9 cellular contexts compared by ENCODE assay signal in genomic region chr7:80699030-80699638, GRCh38.
DNase-seq lines count a peak whose midpoint lies in the region; ATAC-seq and TF ChIP-seq lines count a peak whose summit lies in the region.
"Had no signal": no experiment of that assay in that cellular context is flagged by ENCODE, and none has a peak within 500 bp of the region (broad histone marks: within the 10 kb centered on the region; RNA-seq: fewer than 3 reads in every experiment).

No MANE protein-coding gene starts in this region.

- intact Hi-C loops in adrenal gland (cut with DNase I) (loop anchor here in 1 of 2 donors (5.0 kb wide), 2 partner anchors 758 to 773 kb away; no protein-coding TSS in a partner anchor), tibial artery (cut with DNase I; ENCODE audit: low total_unique reads) (loop anchor here (2.0 kb wide), 1 partner anchor 772 kb away; no protein-coding TSS in a partner anchor)

- TF ChIP-seq CTCF in GM13977 (IDR thresholded peaks at IDR 0.05; ENCODE audit: extremely low read depth, insufficient read depth, missing control alignments) (peak; percentile 58), adrenal gland (IDR thresholded peaks at IDR 0.05) (peak; percentile 51 to 84 (median 76)), tibial artery (IDR thresholded peaks at IDR 0.05) (peak; percentile 58 to 85)

- peak; percentile 71 for ATAC-seq in HG02938 (IDR thresholded peaks at IDR 0.05; ENCODE audit: unreplicated experiment)

- peaks cover 0 to 6% (median 0%) of the 10 kb centered on the region in 6 donors for H3K9me3 Mint-ChIP-seq in immature natural killer cell
- H3K9me3 Mint-ChIP-seq: stimulated activated naive CD8-positive, alpha-beta T cell treated with anti-CD3 and anti-CD28 coated beads, Interleukin-15, Interleukin-2, amounts not matched to agents 100 ng/mL and 50 ng/mL, for 24 hours had no signal

- H3K4me1 ChIP-seq in adrenal gland (replicated peaks in 1 of 2) (no peaks in the 10 kb centered on the region), tibial artery (peaks cover 0 to 11% (median 2%) of the 10 kb centered on the region in 4 donors)

- H3K27me3 ChIP-seq in adrenal gland (peaks cover 4% of the 10 kb centered on the region), tibial artery (no peaks in the 10 kb centered on the region)

- H3K9me3 ChIP-seq in adrenal gland (replicated peaks in 1 of 3) (no peaks in the 10 kb centered on the region), tibial artery (peaks cover 0 to 4% (median 0%) of the 10 kb centered on the region in 3 donors)

- WGBS in adrenal gland, 4 donors, result 17 to 21% (median 20%) methylated on average over 5 of the region's 5 CpGs

- no peaks in the 10 kb centered on the region for H3K36me3 ChIP-seq in adrenal gland (replicated peaks in 1 of 2)
- no peaks in the 10 kb centered on the region for H3K36me3 ChIP-seq in tibial artery

- peaks cover 0 to 5% (median 2%) of the 10 kb centered on the region in 3 donors for H3K27me3 Mint-ChIP-seq in immature natural killer cell (ENCODE audit: low read depth in 3 of 3)
- H3K27me3 Mint-ChIP-seq: stimulated activated naive CD8-positive, alpha-beta T cell treated with anti-CD3 and anti-CD28 coated beads, Interleukin-15, Interleukin-2, amounts not matched to agents 100 ng/mL and 50 ng/mL, for 24 hours had no signal

- no peak for TF ChIP-seq POLR2A in adrenal gland (IDR thresholded peaks at IDR 0.05)

- peak; percentile 68 for DNase-seq in A172 (ENCODE audit: low spot score)
- peak; percentile 13 for DNase-seq in GM13977 (ENCODE audit: low spot score)
- peak; percentile 33 for DNase-seq in NCI-H2107 (lab: John Stamatoyannopoulos, UW)
- no peak for DNase-seq in adrenal gland
- peak; percentile 6 to 14 (median 8) for DNase-seq in immature natural killer cell
- no peak for DNase-seq in tibial artery
- no peak for DNase-seq in activated CD4-positive, alpha-beta T cell treated with anti-CD3 and anti-CD28 coated beads for 4 hours

- in situ Hi-C loops in GM13977 (cut with MboI; ENCODE audit: low pct_unique_long_range_greater_than_20kb, low sequenced_read_pairs, unreplicated experiment), result loop anchor here (25.0 kb wide), 1 partner anchor 763 kb away; no protein-coding TSS in a partner anchor

- H3K4me3 Mint-ChIP-seq in immature natural killer cell, result no peak overlapping the region
- H3K4me3 Mint-ChIP-seq: stimulated activated naive CD8-positive, alpha-beta T cell treated with anti-CD3 and anti-CD28 coated beads, Interleukin-15, Interleukin-2, amounts not matched to agents 100 ng/mL and 50 ng/mL, for 24 hours had no signal

- H3K36me3 Mint-ChIP-seq in immature natural killer cell, result no peaks in the 10 kb centered on the region

- H3K4me1 Mint-ChIP-seq in immature natural killer cell, result no peaks in the 10 kb centered on the region

- H3K27ac Mint-ChIP-seq in immature natural killer cell, result no peak overlapping the region
- H3K27ac Mint-ChIP-seq: stimulated activated naive CD8-positive, alpha-beta T cell treated with anti-CD3 and anti-CD28 coated beads, Interleukin-15, Interleukin-2, amounts not matched to agents 100 ng/mL and 50 ng/mL, for 24 hours had no signal

- H3K27ac ChIP-seq in adrenal gland, result no peak overlapping the region
- H3K27ac ChIP-seq in tibial artery, result peak overlapping the region in 1 of 2 donors; percentile 27

- H3K4me3 ChIP-seq in adrenal gland (no peak overlapping the region), tibial artery (no peak overlapping the region)

Comparison
In these comparisons a context has a peak if more than half of its experiments do, and no peak if none do; other contexts are left out.
1. DNase-seq: peak in A172 (single experiment), GM13977 (single experiment), NCI-H2107 (single experiment) and immature natural killer cell (3 of 3); none in adrenal gland (0 of 7), tibial artery (0 of 2) and activated CD4-positive, alpha-beta T cell treated with anti-CD3 and anti-CD28 coated beads for 4 hours (0 of 2).
2. Peak in every context shown above with its lines, with median percentiles within 50 percentile points of each other: CTCF ChIP-seq.